ENCODE assay signal across 22 cellular contexts in genomic region chr7:128708824-128709223, GRCh38. TPM values are rescaled to one million over a fixed set of nuclear protein-coding genes. Genes with fewer than 3 reads are reported as not detected.
DNase-seq lines count a peak whose midpoint lies in the region; ATAC-seq and TF ChIP-seq lines count a peak whose summit lies in the region.
"Had no signal": no experiment of that assay in that cellular context is flagged by ENCODE, and none has a peak within 500 bp of the region (broad histone marks: within the 10 kb centered on the region; RNA-seq: fewer than 3 reads in every experiment).

No MANE protein-coding gene starts in this region.

- H3K9me3 Mint-ChIP-seq in endodermal cell = peaks cover 8% of the 10 kb centered on the region
- no peaks in the 10 kb centered on the region for H3K9me3 Mint-ChIP-seq in effector memory CD8-positive, alpha-beta T cell

- no peaks in the 10 kb centered on the region for H3K27me3 Mint-ChIP-seq in endodermal cell (ENCODE audit: insufficient read depth)
- H3K27me3 Mint-ChIP-seq in effector memory CD8-positive, alpha-beta T cell = peaks cover 13 to 21% of the 10 kb centered on the region in 2 donors

- H3K27me3 ChIP-seq in HUES64 (ENCODE audit: insufficient read depth, low read length) = no peaks in the 10 kb centered on the region
- no peaks in the 10 kb centered on the region for H3K27me3 ChIP-seq in endodermal cell (ENCODE audit: control insufficient read depth, insufficient read depth, low read length, poor library complexity, severe bottlenecking)
- H3K27me3 ChIP-seq: BLaER1 treated with 17β-estradiol and CSF1 and Interleukin-3, amounts not matched to agents 10 nM and 100 nM; Peyer's patch; SJCRH30 had no signal

- H3K36me3 ChIP-seq in HUES64 (ENCODE audit: insufficient read depth, low read length) (peaks cover 3% of the 10 kb centered on the region; the same call in 1 of the 2 replicates), endodermal cell (ENCODE audit: control insufficient read depth, insufficient read depth, low read length) (no peaks in the 10 kb centered on the region)
- H3K36me3 ChIP-seq: BLaER1 treated with 17β-estradiol and CSF1 and Interleukin-3, amounts not matched to agents 10 nM and 100 nM; Peyer's patch; SJCRH30 had no signal

- H3K4me1 Mint-ChIP-seq in endodermal cell = peaks cover 21% of the 10 kb centered on the region
- H3K4me1 Mint-ChIP-seq in effector memory CD8-positive, alpha-beta T cell (ENCODE audit: low read depth in 2 of 2) = no peaks in the 10 kb centered on the region

- H3K9ac ChIP-seq in HUES64 (ENCODE audit: low read depth, low read length) (peak overlapping the region; percentile 36; the same call in 1 of the 2 replicates), endodermal cell (ENCODE audit: extremely low read depth, low read length, poor library complexity, severe bottlenecking) (no peak overlapping the region)
- H3K9ac ChIP-seq: BLaER1 treated with 17β-estradiol and CSF1 and Interleukin-3, amounts not matched to agents 10 nM and 100 nM had no signal

- H3K9me3 ChIP-seq in HUES64 (ENCODE audit: insufficient read depth, low read depth, low read length) (peaks cover 4% of the 10 kb centered on the region; the same call in 1 of the 2 replicates), endodermal cell (ENCODE audit: control insufficient read depth, low read length) (peaks cover 9% of the 10 kb centered on the region)
- H3K9me3 ChIP-seq: Peyer's patch had no signal

- no peak for ATAC-seq in effector memory CD8-positive, alpha-beta T cell (replicated peaks)
- no peak for ATAC-seq in GM19467 (IDR thresholded peaks at IDR 0.05; ENCODE audit: unreplicated experiment)

- H3K27ac ChIP-seq in HUES64 (ENCODE audit: low read depth, low read length) (peak overlapping the region; percentile 76), endodermal cell (ENCODE audit: low read depth, low read length) (no peak overlapping the region)
- H3K27ac ChIP-seq: BLaER1 treated with 17β-estradiol and CSF1 and Interleukin-3, amounts not matched to agents 10 nM and 100 nM; HL-60; Peyer's patch; SJCRH30 had no signal

- no peak for TF ChIP-seq CTCF in endodermal cell (conservative IDR thresholded peaks at IDR 0.05)

- H3K4me3 ChIP-seq in HUES64 (ENCODE audit: low read length) (peak overlapping the region; percentile 35; the same call in 1 of the 2 replicates), endodermal cell (ENCODE audit: low read length) (peak overlapping the region; percentile 44)
- H3K4me3 ChIP-seq: BLaER1 treated with 17β-estradiol and CSF1 and Interleukin-3, amounts not matched to agents 10 nM and 100 nM; Peyer's patch; SJCRH30 had no signal

- WGBS in HUES64 = 76% methylated on average over 3 of the region's 3 CpGs
- WGBS in endodermal cell (ENCODE audit: insufficient coverage in 1 of 2, insufficient read length in 1 of 2), 2 experiments = 49 to 79% methylated on average over 3 of the region's 3 CpGs

- peaks cover 31% of the 10 kb centered on the region for H3K4me1 ChIP-seq in HUES64 (ENCODE audit: insufficient read depth, low read length)
- no peaks in the 10 kb centered on the region for H3K4me1 ChIP-seq in endodermal cell (ENCODE audit: control insufficient read depth, insufficient read depth, low read length)
- H3K4me1 ChIP-seq: Peyer's patch had no signal

- H3K27ac Mint-ChIP-seq in endodermal cell = peak overlapping the region; percentile 82
- H3K27ac Mint-ChIP-seq in effector memory CD8-positive, alpha-beta T cell = no peak overlapping the region

- H3K36me3 Mint-ChIP-seq in endodermal cell (ENCODE audit: low read depth) = no peaks in the 10 kb centered on the region
- H3K36me3 Mint-ChIP-seq in effector memory CD8-positive, alpha-beta T cell (ENCODE audit: insufficient read depth) = no peaks in the 10 kb centered on the region

- DNase-seq in endodermal cell (no peak), iPS-NIHi11 (ENCODE audit: low spot score) (peak; percentile 60), OCI-M2 (lab: John Stamatoyannopoulos, UW; ENCODE audit: unreplicated experiment) (no peak), D341Med (ENCODE audit: low spot score) (no peak)
- no peak for DNase-seq in effector memory CD8-positive, alpha-beta T cell
- DNase-seq: Calu3; CD4-positive, alpha-beta memory T cell; GF-D8; HCEC 1CT; NCI-H1105; NCI-H146; NCI-H2029; NCI-H226; NCI-H524; NCI-H774; NK-92 treated with Interleukin-12 subunit alpha and Interleukin-12 subunit beta, amount 100 ng/mL, for 24 hours; Peyer's patch; SJCRH30 had no signal

- H3K4me3 Mint-ChIP-seq in endodermal cell = no peak overlapping the region
- no peak overlapping the region for H3K4me3 Mint-ChIP-seq in effector memory CD8-positive, alpha-beta T cell
- H3K4me3 Mint-ChIP-seq: CD4-positive, alpha-beta memory T cell had no signal

RNA-seq across cellular contexts. Expression of gene CALU, which starts 30.3 kb away (rescaled TPM):
- 121 TPM for polyA plus RNA-seq in HUES64 (2013, experiment 1 of 2)
- 138 TPM for polyA plus RNA-seq in HUES64 (2013, experiment 2 of 2)
- total RNA-seq in endodermal cell = 100 to 1,000 TPM; 160 to 186 TPM
- polyA plus RNA-seq in endodermal cell (2013, experiment 1 of 2) = 189 TPM
- polyA plus RNA-seq in endodermal cell (2013, experiment 2 of 2) = 189 TPM

RNA-seq across cellular contexts. Expression of gene GARIN1A, which starts 36.7 kb away (rescaled TPM):
- 0.15 TPM for polyA plus RNA-seq in HUES64 (2013, experiment 1 of 2)
- not detected for polyA plus RNA-seq in HUES64 (2013, experiment 2 of 2)
- under 1 TPM; 0.15 to 0.64 TPM for total RNA-seq in endodermal cell
- polyA plus RNA-seq in endodermal cell (2013, experiment 1 of 2) = 0.53 TPM
- polyA plus RNA-seq in endodermal cell (2013, experiment 2 of 2) = 0.62 TPM
